In genomic region chr9:120693609-120694008, GRCh38 we compare ENCODE assay signal across 14 cellular contexts. TPM values are rescaled to one million over a fixed set of nuclear protein-coding genes. Genes with fewer than 3 reads are reported as not detected.
DNase-seq lines count a peak whose midpoint lies in the region; ATAC-seq and TF ChIP-seq lines count a peak whose summit lies in the region.
"Had no signal": no experiment of that assay in that cellular context is flagged by ENCODE, and none has a peak within 500 bp of the region (broad histone marks: within the 10 kb centered on the region; RNA-seq: fewer than 3 reads in every experiment).

No MANE protein-coding gene starts in this region.

- CTCF ChIA-PET in activated B cell treated with CpG ODN at 0.5 μM for 24 hours (lab: Charles Lee) = no interaction called here
- CTCF ChIA-PET in A673 (lab: Charles Lee) = no interaction called here

- H3K27me3 ChIP-seq in A673 (replicated peaks; ENCODE audit: insufficient read depth, low read depth, low read length, poor library complexity) = no peaks in the 10 kb centered on the region
- H3K27me3 ChIP-seq in left ventricle myocardium inferior (ENCODE audit: low read depth) = no peaks in the 10 kb centered on the region
- H3K27me3 ChIP-seq: Peyer's patch had no signal

- no peak for ATAC-seq in stimulated activated naive CD8-positive, alpha-beta T cell treated with anti-CD3 and anti-CD28 coated beads, Interleukin-15, amount 100 ng/mL, for 72 hours
- ATAC-seq in HG03064 (IDR thresholded peaks at IDR 0.05; ENCODE audit: low read depth, unreplicated experiment) (peak; percentile 64), activated B cell treated with CpG ODN at 0.5 μM for 24 hours (ENCODE audit: low read depth) (peak; percentile 57)
- ATAC-seq: activated CD4-positive, CD25-positive, alpha-beta regulatory T cell treated with anti-CD3 and anti-CD28 coated beads, Interleukin-2, amount 50 U/mL, for 24 hours had no signal

- H3K36me3 ChIP-seq in A673 (ENCODE audit: insufficient read depth, low read length, poor library complexity, severe bottlenecking) (no peaks in the 10 kb centered on the region), left ventricle myocardium inferior (no peaks in the 10 kb centered on the region)
- H3K36me3 ChIP-seq: Peyer's patch had no signal

- peaks cover 22% of the 10 kb centered on the region for H3K4me1 ChIP-seq in A673 (ENCODE audit: insufficient read depth, low read length, poor library complexity, severe bottlenecking)
- peaks cover 28% of the 10 kb centered on the region for H3K4me1 ChIP-seq in left ventricle myocardium inferior

- H3K27me3 Mint-ChIP-seq in stimulated activated naive CD8-positive, alpha-beta T cell treated with anti-CD3 and anti-CD28 coated beads, Interleukin-15, Interleukin-2, amounts not matched to agents 100 ng/mL and 50 ng/mL, for 24 hours = no peaks in the 10 kb centered on the region
- no peaks in the 10 kb centered on the region for H3K27me3 Mint-ChIP-seq in stimulated activated naive CD8-positive, alpha-beta T cell treated with anti-CD3 and anti-CD28 coated beads, Interleukin-15, amount 100 ng/mL, for 72 hours
- H3K27me3 Mint-ChIP-seq in activated B cell treated with CpG ODN at 0.5 μM for 24 hours = no peaks in the 10 kb centered on the region
- H3K27me3 Mint-ChIP-seq: activated naive CD4-positive, alpha-beta T cell treated with anti-CD3 and anti-CD28 coated beads, Interleukin-2, amount 50 U/mL, for 24 hours had no signal

- no TSS peak for BruUV-seq in A673 (replicated peaks; lab: Mats Ljungman, UMichigan)

- no peak overlapping the region for H3K4me3 Mint-ChIP-seq in stimulated activated naive CD8-positive, alpha-beta T cell treated with anti-CD3 and anti-CD28 coated beads, Interleukin-15, Interleukin-2, amounts not matched to agents 100 ng/mL and 50 ng/mL, for 24 hours
- peak overlapping the region in 1 of 2 donors; percentile 27 for H3K4me3 Mint-ChIP-seq in stimulated activated naive CD8-positive, alpha-beta T cell treated with anti-CD3 and anti-CD28 coated beads, Interleukin-15, amount 100 ng/mL, for 72 hours
- no peak overlapping the region for H3K4me3 Mint-ChIP-seq in activated B cell treated with CpG ODN at 0.5 μM for 24 hours
- H3K4me3 Mint-ChIP-seq: activated naive CD4-positive, alpha-beta T cell treated with anti-CD3 and anti-CD28 coated beads, Interleukin-2, amount 50 U/mL, for 24 hours had no signal

- no peaks in the 10 kb centered on the region for H3K36me3 Mint-ChIP-seq in stimulated activated naive CD8-positive, alpha-beta T cell treated with anti-CD3 and anti-CD28 coated beads, Interleukin-15, Interleukin-2, amounts not matched to agents 100 ng/mL and 50 ng/mL, for 24 hours (ENCODE audit: low read depth)
- no peaks in the 10 kb centered on the region for H3K36me3 Mint-ChIP-seq in activated B cell treated with CpG ODN at 0.5 μM for 24 hours (ENCODE audit: low read depth)
- H3K36me3 Mint-ChIP-seq: activated naive CD4-positive, alpha-beta T cell treated with anti-CD3 and anti-CD28 coated beads, Interleukin-2, amount 50 U/mL, for 24 hours had no signal

- no peaks in the 10 kb centered on the region for H3K9me3 Mint-ChIP-seq in stimulated activated naive CD8-positive, alpha-beta T cell treated with anti-CD3 and anti-CD28 coated beads, Interleukin-15, Interleukin-2, amounts not matched to agents 100 ng/mL and 50 ng/mL, for 24 hours
- H3K9me3 Mint-ChIP-seq in stimulated activated naive CD8-positive, alpha-beta T cell treated with anti-CD3 and anti-CD28 coated beads, Interleukin-15, amount 100 ng/mL, for 72 hours = no peaks in the 10 kb centered on the region
- H3K9me3 Mint-ChIP-seq in activated B cell treated with CpG ODN at 0.5 μM for 24 hours = no peaks in the 10 kb centered on the region
- H3K9me3 Mint-ChIP-seq: activated naive CD4-positive, alpha-beta T cell treated with anti-CD3 and anti-CD28 coated beads, Interleukin-2, amount 50 U/mL, for 24 hours had no signal

- no peak for DNase-seq in stimulated activated naive CD8-positive, alpha-beta T cell treated with anti-CD3 and anti-CD28 coated beads, Interleukin-15, amount 100 ng/mL, for 72 hours
- DNase-seq in activated B cell treated with CpG ODN at 0.5 μM for 24 hours (no peak), SHP77 (lab: John Stamatoyannopoulos, UW) (no peak), A673 (ENCODE audit: low spot score) (no peak), hypothalamus (lab: John Stamatoyannopoulos, UW) (no peak), left ventricle myocardium inferior (no peak)
- DNase-seq: glutamatergic neuron, NCI-H187, Peyer's patch, small intestine had no signal

- no peaks in the 10 kb centered on the region for H3K9me3 ChIP-seq in A673 (ENCODE audit: low read depth, low read length, poor library complexity, severe bottlenecking)
- H3K9me3 ChIP-seq in left ventricle myocardium inferior (replicated peaks) = no peaks in the 10 kb centered on the region
- H3K9me3 ChIP-seq: Peyer's patch had no signal

- peaks cover 63% of the 10 kb centered on the region for H3K4me1 Mint-ChIP-seq in stimulated activated naive CD8-positive, alpha-beta T cell treated with anti-CD3 and anti-CD28 coated beads, Interleukin-15, Interleukin-2, amounts not matched to agents 100 ng/mL and 50 ng/mL, for 24 hours (ENCODE audit: low read depth)
- peaks cover 36% of the 10 kb centered on the region for H3K4me1 Mint-ChIP-seq in stimulated activated naive CD8-positive, alpha-beta T cell treated with anti-CD3 and anti-CD28 coated beads, Interleukin-15, amount 100 ng/mL, for 72 hours
- peaks cover 32% of the 10 kb centered on the region for H3K4me1 Mint-ChIP-seq in activated B cell treated with CpG ODN at 0.5 μM for 24 hours

- intact Hi-C loops in activated B cell treated with CpG ODN at 0.5 μM for 24 hours (cut with micrococcal nuclease) (loop anchor here (2.0 kb wide), 1 partner anchor 21 kb away; the partner anchor contains the start of gene MEGF9), A673 (cut with micrococcal nuclease; ENCODE audit: unreplicated experiment) (no loop called here), left ventricle myocardium inferior (cut with micrococcal nuclease) (no loop called here)

- POLR2A ChIA-PET in activated B cell treated with CpG ODN at 0.5 μM for 24 hours (lab: Charles Lee) = interaction anchor here (0.7 kb wide), 1 partner anchor 21 kb away, joined by 3 read pairs; the partner anchor contains the start of gene MEGF9
- POLR2A ChIA-PET in A673 (lab: Charles Lee; ENCODE audit: low non-redundant PET) = interaction anchor here (0.7 kb wide), 1 partner anchor 428 kb away, joined by 3 read pairs; no protein-coding TSS in a partner anchor

- no peak for TF ChIP-seq CTCF in activated B cell treated with CpG ODN at 0.5 μM for 24 hours (IDR thresholded peaks at IDR 0.05)
- TF ChIP-seq CTCF in A673 (conservative IDR thresholded peaks at IDR 0.05; ENCODE audit: low read depth, low read length) = no peak
- TF ChIP-seq CTCF in left ventricle myocardium inferior (IDR thresholded peaks at IDR 0.05; ENCODE audit: borderline replicate concordance) = no peak

- peak overlapping the region; percentile 36 for H3K27ac Mint-ChIP-seq in stimulated activated naive CD8-positive, alpha-beta T cell treated with anti-CD3 and anti-CD28 coated beads, Interleukin-15, Interleukin-2, amounts not matched to agents 100 ng/mL and 50 ng/mL, for 24 hours
- no peak overlapping the region for H3K27ac Mint-ChIP-seq in stimulated activated naive CD8-positive, alpha-beta T cell treated with anti-CD3 and anti-CD28 coated beads, Interleukin-15, amount 100 ng/mL, for 72 hours
- peak overlapping the region; percentile 33 for H3K27ac Mint-ChIP-seq in activated B cell treated with CpG ODN at 0.5 μM for 24 hours
- H3K27ac Mint-ChIP-seq: activated naive CD4-positive, alpha-beta T cell treated with anti-CD3 and anti-CD28 coated beads, Interleukin-2, amount 50 U/mL, for 24 hours had no signal

- H3K27ac ChIP-seq in A673 (ENCODE audit: low read depth, low read length, poor library complexity, severe bottlenecking) (no peak overlapping the region), left ventricle myocardium inferior (replicated peaks) (no peak overlapping the region)
- H3K27ac ChIP-seq: Peyer's patch had no signal

- H3K4me3 ChIP-seq in A673 (ENCODE audit: low read depth, low read length, poor library complexity, severe bottlenecking) (no peak overlapping the region), left ventricle myocardium inferior (no peak overlapping the region)
- H3K4me3 ChIP-seq: Peyer's patch had no signal

RNA-seq across cellular contexts. Expression of gene MEGF9, which starts 20.7 kb away (rescaled TPM):
- total RNA-seq in activated B cell treated with CpG ODN at 0.5 μM for 24 hours (8.5 and 9.0 TPM in 2 replicates), A673 (2021) (11.5 and 12.2 TPM in 2 replicates), left ventricle myocardium inferior (5.1 TPM)

Comparison
In these comparisons a context has a peak if more than half of its experiments do, and no peak if none do; other contexts are left out.
1. H3K27ac Mint-ChIP-seq: peak in stimulated activated naive CD8-positive, alpha-beta T cell treated with anti-CD3 and anti-CD28 coated beads, Interleukin-15, Interleukin-2, amounts not matched to agents 100 ng/mL and 50 ng/mL, for 24 hours (single experiment) and activated B cell treated with CpG ODN at 0.5 μM for 24 hours (single experiment); none in stimulated activated naive CD8-positive, alpha-beta T cell treated with anti-CD3 and anti-CD28 coated beads, Interleukin-15, amount 100 ng/mL, for 72 hours (0 of 2).